8 cellular contexts compared by ENCODE assay signal in genomic region chr17:31550389-31551056, GRCh38.
A peak's percentile ranks its signal among the peaks of the same experiment; 100 is the strongest.
DNase-seq lines count a peak whose midpoint lies in the region; ATAC-seq and TF ChIP-seq lines count a peak whose summit lies in the region.

No MANE protein-coding gene starts in this region.

- peaks cover 9% of the 10 kb centered on the region for H3K4me1 ChIP-seq in SJSA1 (replicated peaks)
- peaks cover 0 to 20% (median 0%) of the 10 kb centered on the region in 3 donors for H3K4me1 ChIP-seq in esophagus squamous epithelium
- no peaks in the 10 kb centered on the region for H3K4me1 ChIP-seq in psoas muscle

- no peak for ATAC-seq in activated CD8-positive, alpha-beta memory T cell treated with anti-CD3 and anti-CD28 coated beads, Interleukin-2, amount 10 ng/mL, durations not matched to agents 7 days and 5 days
- no peak for ATAC-seq in psoas muscle
- ATAC-seq in GM21529 (IDR thresholded peaks at IDR 0.05; ENCODE audit: unreplicated experiment) = no peak

- peak overlapping the region; percentile 70 for H3K27ac Mint-ChIP-seq in activated CD8-positive, alpha-beta memory T cell treated with anti-CD3 and anti-CD28 coated beads, Interleukin-2, amount 10 ng/mL, durations not matched to agents 7 days and 5 days

- TF ChIP-seq CTCF in esophagus squamous epithelium (IDR thresholded peaks at IDR 0.05) = no peak
- TF ChIP-seq CTCF in psoas muscle (IDR thresholded peaks at IDR 0.05) = no peak

- no peaks in the 10 kb centered on the region for H3K9me3 Mint-ChIP-seq in activated CD8-positive, alpha-beta memory T cell treated with anti-CD3 and anti-CD28 coated beads, Interleukin-2, amount 10 ng/mL, durations not matched to agents 7 days and 5 days (ENCODE audit: low read depth)

- H3K27me3 Mint-ChIP-seq in activated CD8-positive, alpha-beta memory T cell treated with anti-CD3 and anti-CD28 coated beads, Interleukin-2, amount 10 ng/mL, durations not matched to agents 7 days and 5 days = peaks cover 14% of the 10 kb centered on the region

- H3K36me3 ChIP-seq in SJSA1 = no peaks in the 10 kb centered on the region
- no peaks in the 10 kb centered on the region for H3K36me3 ChIP-seq in esophagus squamous epithelium
- H3K36me3 ChIP-seq in psoas muscle (ENCODE audit: insufficient read depth in 1 of 2, low read depth in 1 of 2) = no peaks in the 10 kb centered on the region

- CTCF ChIA-PET in activated CD8-positive, alpha-beta memory T cell treated with anti-CD3 and anti-CD28 coated beads, Interleukin-2, amount 10 ng/mL, durations not matched to agents 7 days and 5 days (lab: Charles Lee) = interaction anchor here (1.4 kb wide), 1 partner anchor 9 kb away, joined by 3 read pairs; no protein-coding TSS in a partner anchor

- TF ChIP-seq POLR2A in esophagus squamous epithelium (IDR thresholded peaks at IDR 0.05) = no peak

- DNase-seq in activated CD8-positive, alpha-beta memory T cell treated with anti-CD3 and anti-CD28 coated beads, Interleukin-2, amount 10 ng/mL, durations not matched to agents 7 days and 5 days = no peak
- no peak for DNase-seq in activated CD8-positive, alpha-beta memory T cell treated with anti-CD3 and anti-CD28 coated beads, Interleukin-2, amount 50 U/mL, for 4 hours
- DNase-seq in SJSA1 (ENCODE audit: low read depth in 1 of 2, low spot score in 2 of 2) (no peak), esophagus squamous epithelium (lab: John Stamatoyannopoulos, UW) (no peak), psoas muscle (no peak), EL (no peak)
- no peak for DNase-seq in central memory CD4-positive, alpha-beta T cell

- H3K36me3 Mint-ChIP-seq in activated CD8-positive, alpha-beta memory T cell treated with anti-CD3 and anti-CD28 coated beads, Interleukin-2, amount 10 ng/mL, durations not matched to agents 7 days and 5 days = no peaks in the 10 kb centered on the region

- peak overlapping the region; percentile 75 for H3K4me3 ChIP-seq in SJSA1
- H3K4me3 ChIP-seq in esophagus squamous epithelium = peak overlapping the region; percentile 87 to 96 (median 91)
- peak overlapping the region; percentile 92 for H3K4me3 ChIP-seq in psoas muscle

- H3K9me3 ChIP-seq in SJSA1 (replicated peaks) (no peaks in the 10 kb centered on the region), esophagus squamous epithelium (no peaks in the 10 kb centered on the region), psoas muscle (no peaks in the 10 kb centered on the region)

- H3K4me1 Mint-ChIP-seq in activated CD8-positive, alpha-beta memory T cell treated with anti-CD3 and anti-CD28 coated beads, Interleukin-2, amount 10 ng/mL, durations not matched to agents 7 days and 5 days = peaks cover 22% of the 10 kb centered on the region

- H3K27ac ChIP-seq in SJSA1 = no peak overlapping the region
- peak overlapping the region; percentile 90 to 97 (median 94) for H3K27ac ChIP-seq in esophagus squamous epithelium
- H3K27ac ChIP-seq in psoas muscle = peak overlapping the region; percentile 88

- peak overlapping the region; percentile 90 for H3K4me3 Mint-ChIP-seq in activated CD8-positive, alpha-beta memory T cell treated with anti-CD3 and anti-CD28 coated beads, Interleukin-2, amount 10 ng/mL, durations not matched to agents 7 days and 5 days

- H3K27me3 ChIP-seq in SJSA1 (replicated peaks) (no peaks in the 10 kb centered on the region), esophagus squamous epithelium (no peaks in the 10 kb centered on the region), psoas muscle (ENCODE audit: insufficient read depth in 3 of 3, low read length in 2 of 3) (no peaks in the 10 kb centered on the region)

- intact Hi-C loops in esophagus squamous epithelium (cut with DNase I) = no loop called here
- intact Hi-C loops in psoas muscle (cut with DNase I) = no loop called here

- whole genome bisulfite sequencing in esophagus squamous epithelium, 2 donors = 12 to 70% methylated on average over 3 to 17 of the region's 17 CpGs
- 14 to 18% (median 15%) methylated on average over 17 of the region's 17 CpGs for WGBS in psoas muscle, 3 donors
